ENCODE assay signal across 6 cellular contexts in the genomic region with DNA sequence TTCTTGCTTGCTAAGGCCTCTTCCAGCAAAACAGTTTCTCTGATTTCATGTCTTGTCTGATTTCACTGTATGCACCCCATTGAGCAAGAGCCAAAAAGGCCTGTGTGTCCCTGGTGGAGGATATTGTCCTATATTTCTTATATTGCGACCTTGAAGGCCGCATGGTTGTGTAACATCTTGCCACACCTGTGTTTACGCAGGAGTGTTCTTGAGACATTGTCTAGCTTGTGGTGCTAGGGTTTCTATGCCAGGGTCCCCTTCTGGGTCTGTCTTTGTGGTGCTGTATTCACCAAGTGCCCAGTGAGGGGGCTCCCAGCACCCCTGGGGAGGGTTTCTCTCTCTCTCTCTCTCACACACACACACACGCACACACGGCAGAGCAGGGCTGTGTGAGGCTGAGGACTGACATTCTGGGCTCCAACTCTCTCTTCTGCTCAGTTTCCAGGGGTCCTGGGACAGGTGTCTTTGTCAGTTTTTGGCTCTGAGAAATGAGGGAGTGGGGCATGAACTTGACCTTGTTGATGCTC. TPM values are rescaled to one million over a fixed set of nuclear protein-coding genes. Genes with fewer than 3 reads are reported as not detected.
"Had no signal": no experiment of that assay in that cellular context is flagged by ENCODE, and none has a peak within 500 bp of the region (broad histone marks: within the 10 kb centered on the region; RNA-seq: fewer than 3 reads in every experiment).

No MANE protein-coding gene starts in this region.

RNA-seq across cellular contexts. Expression of a gene that starts 35.6 kb away (rescaled TPM):
- total RNA-seq: activated B cell treated with CpG ODN at 0.5 μM for 24 hours; activated CD4-positive, alpha-beta memory T cell treated with anti-CD3 and anti-CD28 coated beads for 36 hours; activated naive CD4-positive, alpha-beta T cell treated with anti-CD3 and anti-CD28 coated beads for 36 hours; activated naive CD4-positive, alpha-beta T cell treated with anti-CD3 and anti-CD28 coated beads, Interleukin-2, amount 50 U/mL, for 72 hours; activated T-helper 1 cell treated with anti-CD3 and anti-CD28 coated beads, Interleukin-12 subunit alpha, Interleukin-12 subunit beta, Interleukin-2, Interleukin-4 antibody, amounts not matched to agents 30 ng/mL and 10 ng/mL and 1 ng/mL, durations not matched to agents 14 hours and 24 hours and 36 hours; RPMI7951 had no signal
